In the genomic region with DNA sequence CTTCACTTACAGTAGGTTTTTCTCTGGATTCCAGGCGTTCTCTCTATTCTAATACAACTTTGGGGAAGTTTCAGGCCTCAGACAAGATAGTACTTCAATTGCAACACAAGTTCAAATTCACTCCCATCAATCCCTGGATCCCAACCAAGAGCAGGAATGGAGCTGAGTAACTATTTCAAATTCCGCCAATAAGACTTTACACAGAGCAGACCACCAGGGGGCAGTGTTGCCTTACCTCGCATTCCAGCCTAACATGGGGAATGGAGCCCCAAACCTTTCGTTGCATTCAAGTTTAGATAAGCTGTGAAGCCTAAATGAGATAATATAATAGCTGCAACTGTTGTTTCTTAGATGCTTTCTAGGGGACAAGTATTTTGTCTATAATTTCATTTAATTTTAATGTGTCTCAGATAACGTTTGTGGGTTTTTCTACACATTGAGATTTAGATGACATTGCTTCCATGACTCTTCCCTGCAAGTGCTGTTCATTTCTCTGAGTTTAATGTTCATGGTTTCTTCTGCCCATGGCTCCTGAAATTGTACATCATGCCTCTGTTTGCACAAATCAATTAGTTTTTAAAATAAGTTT, we compare ENCODE assay signal across 8 cellular contexts.
DNase-seq lines count a peak whose midpoint lies in the region; ATAC-seq and TF ChIP-seq lines count a peak whose summit lies in the region.

No MANE protein-coding gene starts in this region.

- no peaks in the 10 kb centered on the region for H4K20me1 ChIP-seq in KMS-11 (ENCODE audit: insufficient read depth)

- no peaks in the 10 kb centered on the region for H3K4me1 Mint-ChIP-seq in activated naive CD8-positive, alpha-beta T cell treated with anti-CD3 and anti-CD28 coated beads, Interleukin-2, amount 10 ng/mL, durations not matched to agents 7 days and 5 days

- POLR2A ChIA-PET in activated naive CD8-positive, alpha-beta T cell treated with anti-CD3 and anti-CD28 coated beads, Interleukin-2, amount 10 ng/mL, durations not matched to agents 7 days and 5 days (lab: Charles Lee): no interaction called here

- ATAC-seq in GM21576 (IDR thresholded peaks at IDR 0.05; ENCODE audit: unreplicated experiment) (peak; percentile 93), SK-N-SH treated with all-trans-retinoic acid at 6 μM for 48 hours (peak; percentile 90), sciatic nerve (peak; percentile 36)
- no peak for ATAC-seq in activated naive CD8-positive, alpha-beta T cell treated with anti-CD3 and anti-CD28 coated beads, Interleukin-2, amount 10 ng/mL, durations not matched to agents 7 days and 5 days (ENCODE audit: low read depth)

- H3K27ac Mint-ChIP-seq in activated naive CD8-positive, alpha-beta T cell treated with anti-CD3 and anti-CD28 coated beads, Interleukin-2, amount 10 ng/mL, durations not matched to agents 7 days and 5 days: no peak overlapping the region

- H2AFZ ChIP-seq in KMS-11 (ENCODE audit: low read depth): no peak overlapping the region

- no peaks in the 10 kb centered on the region for H3K9me3 ChIP-seq in left ventricle myocardium inferior (replicated peaks)

- no peaks in the 10 kb centered on the region for H3K36me3 Mint-ChIP-seq in activated naive CD8-positive, alpha-beta T cell treated with anti-CD3 and anti-CD28 coated beads, Interleukin-2, amount 10 ng/mL, durations not matched to agents 7 days and 5 days

- no peaks in the 10 kb centered on the region for H3K36me3 ChIP-seq in KMS-11 (ENCODE audit: insufficient read depth)
- no peaks in the 10 kb centered on the region for H3K36me3 ChIP-seq in left ventricle myocardium inferior

- H3K79me2 ChIP-seq in KMS-11 (ENCODE audit: insufficient read depth, low read depth): no peaks in the 10 kb centered on the region

- H3K4me3 Mint-ChIP-seq in activated naive CD8-positive, alpha-beta T cell treated with anti-CD3 and anti-CD28 coated beads, Interleukin-2, amount 10 ng/mL, durations not matched to agents 7 days and 5 days: no peak overlapping the region

- TF ChIP-seq CTCF in KMS-11 (conservative IDR thresholded peaks at IDR 0.05; ENCODE audit: low read depth, low read length): peak; percentile 90
- peak; percentile 79 for TF ChIP-seq CTCF in left ventricle myocardium inferior (IDR thresholded peaks at IDR 0.05; ENCODE audit: borderline replicate concordance)

- no peak overlapping the region for H3K27ac ChIP-seq in KMS-11
- no peak overlapping the region for H3K27ac ChIP-seq in left ventricle myocardium inferior (replicated peaks)

- peaks cover 5% of the 10 kb centered on the region for H3K27me3 Mint-ChIP-seq in activated naive CD8-positive, alpha-beta T cell treated with anti-CD3 and anti-CD28 coated beads, Interleukin-2, amount 10 ng/mL, durations not matched to agents 7 days and 5 days

- H3K27me3 ChIP-seq in KMS-11 (ENCODE audit: insufficient read depth, low read depth): no peaks in the 10 kb centered on the region
- peaks cover 48% of the 10 kb centered on the region for H3K27me3 ChIP-seq in left ventricle myocardium inferior (ENCODE audit: low read depth)

- H3K9me3 Mint-ChIP-seq in activated naive CD8-positive, alpha-beta T cell treated with anti-CD3 and anti-CD28 coated beads, Interleukin-2, amount 10 ng/mL, durations not matched to agents 7 days and 5 days: no peaks in the 10 kb centered on the region

- intact Hi-C loops in left ventricle myocardium inferior (cut with micrococcal nuclease) (no loop called here), sciatic nerve (cut with DNase I) (no loop called here)

- H3K9ac ChIP-seq in KMS-11: no peak overlapping the region

- H3K4me1 ChIP-seq in KMS-11 (ENCODE audit: low read depth, poor library complexity, severe bottlenecking) (no peaks in the 10 kb centered on the region), left ventricle myocardium inferior (no peaks in the 10 kb centered on the region)

- H3K4me2 ChIP-seq in KMS-11: no peak overlapping the region

- DNase-seq in GDM1 (lab: John Stamatoyannopoulos, UW) (peak; percentile 18), left ventricle myocardium inferior (peak; percentile 31), sciatic nerve (ENCODE audit: low spot score) (peak; percentile 79), middle frontal gyrus (ENCODE audit: extremely low spot score, low spot score) (no peak)
- DNase-seq in activated naive CD8-positive, alpha-beta T cell treated with anti-CD3 and anti-CD28 coated beads, Interleukin-2, amount 10 ng/mL, durations not matched to agents 7 days and 5 days: peak; percentile 59

- H3K4me3 ChIP-seq in KMS-11 (IDR thresholded peaks at IDR 0.05; ENCODE audit: insufficient read depth, low read depth, low read length) (no peak overlapping the region), left ventricle myocardium inferior (no peak overlapping the region)

TF ChIP-seq in SK-N-SH treated with all-trans-retinoic acid at 6 μM for 48 hours, 23 proteins besides CTCF, POLR2A, EP300 and RAD21 (continues in another document):
- TF ChIP-seq, protein P1, sequence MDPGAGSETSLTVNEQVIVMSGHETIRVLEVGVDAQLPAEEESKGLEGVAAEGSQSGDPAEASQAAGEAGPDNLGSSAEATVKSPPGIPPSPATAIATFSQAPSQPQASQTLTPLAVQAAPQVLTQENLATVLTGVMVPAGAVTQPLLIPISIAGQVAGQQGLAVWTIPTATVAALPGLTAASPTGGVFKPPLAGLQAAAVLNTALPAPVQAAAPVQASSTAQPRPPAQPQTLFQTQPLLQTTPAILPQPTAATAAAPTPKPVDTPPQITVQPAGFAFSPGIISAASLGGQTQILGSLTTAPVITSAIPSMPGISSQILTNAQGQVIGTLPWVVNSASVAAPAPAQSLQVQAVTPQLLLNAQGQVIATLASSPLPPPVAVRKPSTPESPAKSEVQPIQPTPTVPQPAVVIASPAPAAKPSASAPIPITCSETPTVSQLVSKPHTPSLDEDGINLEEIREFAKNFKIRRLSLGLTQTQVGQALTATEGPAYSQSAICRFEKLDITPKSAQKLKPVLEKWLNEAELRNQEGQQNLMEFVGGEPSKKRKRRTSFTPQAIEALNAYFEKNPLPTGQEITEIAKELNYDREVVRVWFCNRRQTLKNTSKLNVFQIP (CRISPR knock-in tag; IDR thresholded peaks at IDR 0.05; ENCODE audit: borderline replicate concordance, low read depth): no peak
- no peak for TF ChIP-seq ZNF8 (CRISPR knock-in tag; IDR thresholded peaks at IDR 0.05)
- TF ChIP-seq ZC3H10 (CRISPR knock-in tag; IDR thresholded peaks at IDR 0.05): no peak
- TF ChIP-seq ZNF70 (CRISPR knock-in tag; IDR thresholded peaks at IDR 0.05): no peak
- TF ChIP-seq PPARA (CRISPR knock-in tag; IDR thresholded peaks at IDR 0.05; ENCODE audit: borderline replicate concordance): no peak
- TF ChIP-seq, protein P2, sequence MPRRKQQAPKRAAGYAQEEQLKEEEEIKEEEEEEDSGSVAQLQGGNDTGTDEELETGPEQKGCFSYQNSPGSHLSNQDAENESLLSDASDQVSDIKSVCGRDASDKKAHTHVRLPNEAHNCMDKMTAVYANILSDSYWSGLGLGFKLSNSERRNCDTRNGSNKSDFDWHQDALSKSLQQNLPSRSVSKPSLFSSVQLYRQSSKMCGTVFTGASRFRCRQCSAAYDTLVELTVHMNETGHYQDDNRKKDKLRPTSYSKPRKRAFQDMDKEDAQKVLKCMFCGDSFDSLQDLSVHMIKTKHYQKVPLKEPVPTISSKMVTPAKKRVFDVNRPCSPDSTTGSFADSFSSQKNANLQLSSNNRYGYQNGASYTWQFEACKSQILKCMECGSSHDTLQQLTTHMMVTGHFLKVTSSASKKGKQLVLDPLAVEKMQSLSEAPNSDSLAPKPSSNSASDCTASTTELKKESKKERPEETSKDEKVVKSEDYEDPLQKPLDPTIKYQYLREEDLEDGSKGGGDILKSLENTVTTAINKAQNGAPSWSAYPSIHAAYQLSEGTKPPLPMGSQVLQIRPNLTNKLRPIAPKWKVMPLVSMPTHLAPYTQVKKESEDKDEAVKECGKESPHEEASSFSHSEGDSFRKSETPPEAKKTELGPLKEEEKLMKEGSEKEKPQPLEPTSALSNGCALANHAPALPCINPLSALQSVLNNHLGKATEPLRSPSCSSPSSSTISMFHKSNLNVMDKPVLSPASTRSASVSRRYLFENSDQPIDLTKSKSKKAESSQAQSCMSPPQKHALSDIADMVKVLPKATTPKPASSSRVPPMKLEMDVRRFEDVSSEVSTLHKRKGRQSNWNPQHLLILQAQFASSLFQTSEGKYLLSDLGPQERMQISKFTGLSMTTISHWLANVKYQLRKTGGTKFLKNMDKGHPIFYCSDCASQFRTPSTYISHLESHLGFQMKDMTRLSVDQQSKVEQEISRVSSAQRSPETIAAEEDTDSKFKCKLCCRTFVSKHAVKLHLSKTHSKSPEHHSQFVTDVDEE (CRISPR knock-in tag; IDR thresholded peaks at IDR 0.05): no peak
- TF ChIP-seq RARB (CRISPR knock-in tag; IDR thresholded peaks at IDR 0.05): no peak
- TF ChIP-seq CSDC2 (CRISPR knock-in tag; IDR thresholded peaks at IDR 0.05): no peak
- TF ChIP-seq, protein P3, sequence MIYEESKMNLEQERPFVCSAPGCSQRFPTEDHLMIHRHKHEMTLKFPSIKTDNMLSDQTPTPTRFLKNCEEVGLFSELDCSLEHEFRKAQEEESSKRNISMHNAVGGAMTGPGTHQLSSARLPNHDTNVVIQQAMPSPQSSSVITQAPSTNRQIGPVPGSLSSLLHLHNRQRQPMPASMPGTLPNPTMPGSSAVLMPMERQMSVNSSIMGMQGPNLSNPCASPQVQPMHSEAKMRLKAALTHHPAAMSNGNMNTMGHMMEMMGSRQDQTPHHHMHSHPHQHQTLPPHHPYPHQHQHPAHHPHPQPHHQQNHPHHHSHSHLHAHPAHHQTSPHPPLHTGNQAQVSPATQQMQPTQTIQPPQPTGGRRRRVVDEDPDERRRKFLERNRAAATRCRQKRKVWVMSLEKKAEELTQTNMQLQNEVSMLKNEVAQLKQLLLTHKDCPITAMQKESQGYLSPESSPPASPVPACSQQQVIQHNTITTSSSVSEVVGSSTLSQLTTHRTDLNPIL (CRISPR knock-in tag; IDR thresholded peaks at IDR 0.05; ENCODE audit: low read depth): no peak
- TF ChIP-seq, protein P4, sequence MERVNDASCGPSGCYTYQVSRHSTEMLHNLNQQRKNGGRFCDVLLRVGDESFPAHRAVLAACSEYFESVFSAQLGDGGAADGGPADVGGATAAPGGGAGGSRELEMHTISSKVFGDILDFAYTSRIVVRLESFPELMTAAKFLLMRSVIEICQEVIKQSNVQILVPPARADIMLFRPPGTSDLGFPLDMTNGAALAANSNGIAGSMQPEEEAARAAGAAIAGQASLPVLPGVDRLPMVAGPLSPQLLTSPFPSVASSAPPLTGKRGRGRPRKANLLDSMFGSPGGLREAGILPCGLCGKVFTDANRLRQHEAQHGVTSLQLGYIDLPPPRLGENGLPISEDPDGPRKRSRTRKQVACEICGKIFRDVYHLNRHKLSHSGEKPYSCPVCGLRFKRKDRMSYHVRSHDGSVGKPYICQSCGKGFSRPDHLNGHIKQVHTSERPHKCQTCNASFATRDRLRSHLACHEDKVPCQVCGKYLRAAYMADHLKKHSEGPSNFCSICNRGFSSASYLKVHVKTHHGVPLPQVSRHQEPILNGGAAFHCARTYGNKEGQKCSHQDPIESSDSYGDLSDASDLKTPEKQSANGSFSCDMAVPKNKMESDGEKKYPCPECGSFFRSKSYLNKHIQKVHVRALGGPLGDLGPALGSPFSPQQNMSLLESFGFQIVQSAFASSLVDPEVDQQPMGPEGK (CRISPR knock-in tag; IDR thresholded peaks at IDR 0.05; ENCODE audit: borderline replicate concordance): no peak
- TF ChIP-seq GLIS3 (CRISPR knock-in tag; IDR thresholded peaks at IDR 0.05): no peak
- no peak for TF ChIP-seq ESRRG (CRISPR knock-in tag; IDR thresholded peaks at IDR 0.05)
